ENCODE assay signal across 21 cellular contexts in genomic region chr5:13276143-13276542, GRCh38.
DNase-seq lines count a peak whose midpoint lies in the region; ATAC-seq, FAIRE-seq and TF ChIP-seq lines count a peak whose summit lies in the region.
"Had no signal": no experiment of that assay in that cellular context is flagged by ENCODE, and none has a peak within 500 bp of the region (broad histone marks: within the 10 kb centered on the region; RNA-seq: fewer than 3 reads in every experiment).

No MANE protein-coding gene starts in this region.

- ATAC-seq in GM19463 (IDR thresholded peaks at IDR 0.05; ENCODE audit: unreplicated experiment) (no peak), GM21526 (IDR thresholded peaks at IDR 0.05; ENCODE audit: low FRiP score, unreplicated experiment) (no peak)

- no peak for FAIRE-seq in bronchial epithelial cell (lab: Jason Lieb, UNC)
- FAIRE-seq: H54 had no signal

- H3K27me3 ChIP-seq in bronchial epithelial cell (ENCODE audit: control insufficient read depth, insufficient read depth, low read length), result no peaks in the 10 kb centered on the region
- H3K27me3 ChIP-seq: BLaER1 treated with 17β-estradiol and CSF1 and Interleukin-3, amounts not matched to agents 10 nM and 100 nM; MG63; SJSA1 had no signal

- TF ChIP-seq CTCF in bronchial epithelial cell (IDR thresholded peaks at IDR 0.05; ENCODE audit: insufficient read depth, low read length, severe bottlenecking), result no peak

- DNase-seq in HCEC 1CT, result peak; percentile 44
- peak; percentile 68 for DNase-seq in M059J (ENCODE audit: low read depth)
- DNase-seq in bronchial epithelial cell (ENCODE audit: low read depth), result peak; percentile 83
- peak; percentile 52 for DNase-seq in iris pigment epithelial cell (ENCODE audit: low read depth)
- DNase-seq in NCI-H526 treated with DMSO at 0.1 percent for 48 hours (lab: John Stamatoyannopoulos, UW), result no peak
- no peak for DNase-seq in stimulated activated CD8-positive, alpha-beta memory T cell treated with anti-CD3 and anti-CD28 coated beads, Interleukin-4, amount 100 ng/mL, for 48 hours
- DNase-seq: CD8-positive, alpha-beta memory T cell; HFFc6; IMR-90; MG63; NCI-H1048; NCI-H1436; NCI-H2029; NCI-H2171; NCI-H748 treated with DMSO at 0.1 percent for 48 hours; PC-9 had no signal

- no peak overlapping the region for H3K4me3 ChIP-seq in bronchial epithelial cell (ENCODE audit: low read depth, low read length)
- H3K4me3 ChIP-seq: BLaER1 treated with 17β-estradiol and CSF1 and Interleukin-3, amounts not matched to agents 10 nM and 100 nM; MG63; PC-9; SJSA1 had no signal

- no peaks in the 10 kb centered on the region for H3K36me3 ChIP-seq in bronchial epithelial cell (ENCODE audit: control insufficient read depth, insufficient read depth, low read length)
- H3K36me3 ChIP-seq: BLaER1 treated with 17β-estradiol and CSF1 and Interleukin-3, amounts not matched to agents 10 nM and 100 nM; MG63; SJSA1 had no signal

Comparison
In these comparisons a context has a peak if more than half of its experiments do, and no peak if none do; other contexts are left out.
1. DNase-seq: peak in HCEC 1CT (single experiment), M059J (single experiment), bronchial epithelial cell (single experiment) and iris pigment epithelial cell (single experiment); none in NCI-H526 treated with DMSO at 0.1 percent for 48 hours (single experiment) and stimulated activated CD8-positive, alpha-beta memory T cell treated with anti-CD3 and anti-CD28 coated beads, Interleukin-4, amount 100 ng/mL, for 48 hours (single experiment).